ENCODE assay signal across 17 cellular contexts in the genomic region with DNA sequence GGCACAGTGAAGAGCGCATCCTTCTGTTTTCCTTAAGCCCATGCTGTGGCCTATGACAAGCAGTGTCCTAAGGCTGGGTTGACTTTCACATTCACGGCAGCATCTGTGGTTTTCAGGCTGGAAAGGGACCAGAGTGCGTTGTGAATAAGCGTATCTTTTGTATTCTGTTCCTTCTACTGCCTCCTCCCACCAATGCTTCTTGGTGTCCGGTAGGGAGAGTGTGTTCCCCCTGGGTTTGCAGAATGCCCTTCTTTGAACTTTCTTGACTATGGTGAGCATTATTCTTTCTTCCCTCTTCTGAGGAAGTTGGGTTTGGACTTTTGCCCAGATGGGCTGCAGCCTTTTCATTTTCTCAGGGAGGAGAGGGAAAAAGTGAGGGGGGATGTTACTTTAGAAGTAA.
DNase-seq lines count a peak whose midpoint lies in the region; TF ChIP-seq lines count a peak whose summit lies in the region.
"Had no signal": no experiment of that assay in that cellular context is flagged by ENCODE, and none has a peak within 500 bp of the region (broad histone marks: within the 10 kb centered on the region; RNA-seq: fewer than 3 reads in every experiment).

No MANE protein-coding gene starts in this region.

- no peaks in the 10 kb centered on the region for H3K9me3 ChIP-seq in mammary epithelial cell (replicated peaks; ENCODE audit: insufficient read depth, low read length)
- H3K9me3 ChIP-seq in iPS-20b (ENCODE audit: insufficient read depth, low read depth, low read length) = no peaks in the 10 kb centered on the region
- H3K9me3 ChIP-seq in thyroid gland = no peaks in the 10 kb centered on the region
- H3K9me3 ChIP-seq: upper lobe of left lung had no signal

- peak; percentile 21 for DNase-seq in mammary epithelial cell
- no peak for DNase-seq in MCF 10A (ENCODE audit: unreplicated experiment)
- DNase-seq in astrocyte of the cerebellum (ENCODE audit: low read depth) = peak; percentile 82
- DNase-seq in thyroid gland = peak; percentile 40 to 42
- DNase-seq in GOT3 (lab: John Stamatoyannopoulos, UW) = no peak
- DNase-seq in HEK293T (ENCODE audit: extremely low spot score) = no peak
- DNase-seq in NCI-H146 treated with DMSO at 0.1 percent for 48 hours (lab: John Stamatoyannopoulos, UW; ENCODE audit: unreplicated experiment) = no peak
- DNase-seq: 8988T; activated CD4-positive, alpha-beta T cell treated with anti-CD3 and anti-CD28 coated beads for 48 hours; H7; immature natural killer cell; NCI-H1436; small intestine; T-cell; upper lobe of left lung had no signal

- no peaks in the 10 kb centered on the region for H3K27me3 ChIP-seq in mammary epithelial cell (ENCODE audit: insufficient read depth, low read length)
- H3K27me3 ChIP-seq in iPS-20b (ENCODE audit: insufficient read depth, low read length) = no peaks in the 10 kb centered on the region
- no peaks in the 10 kb centered on the region for H3K27me3 ChIP-seq in thyroid gland
- H3K27me3 ChIP-seq: upper lobe of left lung had no signal

- H3K36me3 ChIP-seq in mammary epithelial cell (ENCODE audit: insufficient read depth, low read length) (no peaks in the 10 kb centered on the region), iPS-20b (ENCODE audit: insufficient read depth, low read depth, low read length) (no peaks in the 10 kb centered on the region), thyroid gland (no peaks in the 10 kb centered on the region)
- H3K36me3 ChIP-seq: upper lobe of left lung had no signal

- H4K20me1 ChIP-seq in mammary epithelial cell (ENCODE audit: insufficient read depth, low read length) = no peaks in the 10 kb centered on the region

- H3K79me2 ChIP-seq in mammary epithelial cell (ENCODE audit: insufficient read depth, low read length) = no peaks in the 10 kb centered on the region

- no peak overlapping the region for H3K4me3 ChIP-seq in mammary epithelial cell (replicated peaks in 1 of 3; ENCODE audit: insufficient read depth in 1 of 3, low read depth in 2 of 3, low read length in 3 of 3)
- H3K4me3 ChIP-seq in astrocyte of the cerebellum (ENCODE audit: low read depth, low read length) = no peak overlapping the region
- H3K4me3 ChIP-seq in iPS-20b (ENCODE audit: low read length) = no peak overlapping the region
- H3K4me3 ChIP-seq in thyroid gland (replicated peaks in 1 of 3) = no peak overlapping the region
- H3K4me3 ChIP-seq: upper lobe of left lung had no signal

- dilution Hi-C loops in mammary epithelial cell (cut with HindIII; ENCODE audit: low sequenced_read_pairs) = no loop called here

- no peaks in the 10 kb centered on the region for H3K36me3 Mint-ChIP-seq in MCF 10A (ENCODE audit: insufficient read depth, unreplicated experiment)
- H3K36me3 Mint-ChIP-seq: immature natural killer cell, T-cell had no signal

- peak overlapping the region; percentile 54 for H2AFZ ChIP-seq in mammary epithelial cell (ENCODE audit: low read depth, low read length)

- 4% methylated on average over 5 of the region's 5 CpGs for WGBS in mammary epithelial cell (ENCODE audit: low coverage, missing lambda C conversion rate)
- 21 to 28% methylated on average over 5 of the region's 5 CpGs for WGBS in thyroid gland, 2 donors

- H3K4me1 Mint-ChIP-seq in MCF 10A (ENCODE audit: insufficient read depth, unreplicated experiment) = no peaks in the 10 kb centered on the region
- H3K4me1 Mint-ChIP-seq: central memory CD8-positive, alpha-beta T cell; immature natural killer cell; T-cell had no signal

- no peak overlapping the region for H3K27ac Mint-ChIP-seq in MCF 10A (ENCODE audit: low read depth, unreplicated experiment)
- H3K27ac Mint-ChIP-seq: immature natural killer cell, T-cell had no signal

- H3K9ac ChIP-seq in mammary epithelial cell (ENCODE audit: insufficient read depth, low read length) (no peak overlapping the region), iPS-20b (ENCODE audit: low read depth, low read length) (0 out of 2 replicates have a peak overlapping the region, but pooled peaks have one; percentile 3)

- in situ Hi-C loops in mammary epithelial cell (cut with MboI; ENCODE audit: low sequenced_read_pairs in 2 of 2) = no loop called here
- in situ Hi-C loops in astrocyte of the cerebellum (cut with HindIII; ENCODE audit: low sequenced_read_pairs) = no loop called here

- no peak for TF ChIP-seq CTCF in mammary epithelial cell (conservative IDR thresholded peaks at IDR 0.05 in 1 of 2, IDR thresholded peaks at IDR 0.05 in 1 of 2; ENCODE audit: extremely low read depth in 1 of 2, insufficient read depth in 1 of 2, low read depth in 1 of 2, low read length in 2 of 2)
- no peak for TF ChIP-seq CTCF in MCF 10A (IDR thresholded peaks at IDR 0.05; ENCODE audit: unreplicated experiment)
- TF ChIP-seq CTCF in astrocyte of the cerebellum (IDR thresholded peaks at IDR 0.05; ENCODE audit: low read depth, low read length, missing control alignments) = peak; percentile 13
- TF ChIP-seq CTCF in thyroid gland (IDR thresholded peaks at IDR 0.05) = no peak

- H3K27me3 Mint-ChIP-seq in MCF 10A (ENCODE audit: insufficient read depth, unreplicated experiment) = peaks cover 55% of the 10 kb centered on the region

- H3K27ac ChIP-seq in mammary epithelial cell (ENCODE audit: insufficient read depth, low read depth, low read length) = no peak overlapping the region
- no peak overlapping the region for H3K27ac ChIP-seq in iPS-20b (ENCODE audit: low read length)
- peak overlapping the region; percentile 64 to 95 (median 89) for H3K27ac ChIP-seq in thyroid gland

- no peak overlapping the region for H3K4me3 Mint-ChIP-seq in MCF 10A (ENCODE audit: unreplicated experiment)
- H3K4me3 Mint-ChIP-seq: central memory CD8-positive, alpha-beta T cell; immature natural killer cell; T-cell had no signal

- BruUV-seq in mammary epithelial cell (replicated peaks; lab: Mats Ljungman, UMichigan) (no TSS peak), MCF 10A (replicated peaks; lab: Mats Ljungman, UMichigan) (no TSS peak)

- H3K4me2 ChIP-seq in mammary epithelial cell (ENCODE audit: insufficient read depth, low read depth, low read length) = peak overlapping the region; percentile 59

- POLR2A ChIA-PET in MCF 10A (lab: Yijun Ruan, JAX) (no interaction called here), HEK293T (lab: Yijun Ruan, JAX) (no interaction called here)

- peaks cover 18% of the 10 kb centered on the region for H3K4me1 ChIP-seq in mammary epithelial cell (ENCODE audit: insufficient read depth, low read length)
- H3K4me1 ChIP-seq in iPS-20b (ENCODE audit: insufficient read depth, low read length) = no peaks in the 10 kb centered on the region
- peaks cover 28 to 30% of the 10 kb centered on the region in 2 donors for H3K4me1 ChIP-seq in thyroid gland

- no peak for TF ChIP-seq POLR2A in thyroid gland (IDR thresholded peaks at IDR 0.05)

- intact Hi-C loops in mammary epithelial cell (cut with micrococcal nuclease) (no loop called here), MCF 10A (cut with micrococcal nuclease) (no loop called here), thyroid gland (cut with DNase I) (no loop called here)

- H3K9me3 Mint-ChIP-seq in MCF 10A (ENCODE audit: unreplicated experiment) = peaks cover 6% of the 10 kb centered on the region
- H3K9me3 Mint-ChIP-seq: central memory CD8-positive, alpha-beta T cell; T-cell had no signal

- CTCF ChIA-PET in mammary epithelial cell (lab: Charles Lee; ENCODE audit: low non-redundant PET) = no interaction called here
- CTCF ChIA-PET in MCF 10A (lab: Yijun Ruan, JAX) = no interaction called here
- CTCF ChIA-PET in HEK293T (lab: Yijun Ruan, JAX) = no interaction called here

TF ChIP-seq in HEK293T, 16 proteins besides CTCF, POLR2A, EP300 and RAD21:
- no peak for TF ChIP-seq ZNF384 (IDR thresholded peaks at IDR 0.05)
- TF ChIP-seq TARDBP (IDR thresholded peaks at IDR 0.05) = no peak
- no peak for TF ChIP-seq LEF1 (IDR thresholded peaks at IDR 0.05; ENCODE audit: borderline replicate concordance)
- no peak for TF ChIP-seq SP1 (IDR thresholded peaks at IDR 0.05)
- no peak for TF ChIP-seq FOXK2 (IDR thresholded peaks at IDR 0.05)
- TF ChIP-seq NFRKB (IDR thresholded peaks at IDR 0.05) = no peak
- TF ChIP-seq PKNOX1 (IDR thresholded peaks at IDR 0.05) = no peak
- TF ChIP-seq ARNT (IDR thresholded peaks at IDR 0.05) = no peak
- no peak for TF ChIP-seq ELF4 (IDR thresholded peaks at IDR 0.05)
- no peak for TF ChIP-seq SUZ12 (IDR thresholded peaks at IDR 0.05)
- TF ChIP-seq FOXA1 (IDR thresholded peaks at IDR 0.05) = no peak
- TF ChIP-seq HDGF (IDR thresholded peaks at IDR 0.05; ENCODE audit: borderline replicate concordance) = no peak
- no peak for TF ChIP-seq CTBP1 (IDR thresholded peaks at IDR 0.05; ENCODE audit: borderline replicate concordance)
- TF ChIP-seq FOXM1 (IDR thresholded peaks at IDR 0.05; ENCODE audit: borderline replicate concordance) = no peak
- no peak for TF ChIP-seq L3MBTL2 (conservative IDR thresholded peaks at IDR 0.05)
- TF ChIP-seq BHLHE40 (IDR thresholded peaks at IDR 0.05; ENCODE audit: borderline replicate concordance) = no peak

Comparison
In these comparisons a context has a peak if more than half of its experiments do, and no peak if none do; other contexts are left out.
1. DNase-seq: peak in mammary epithelial cell (single experiment), astrocyte of the cerebellum (single experiment) and thyroid gland (2 of 2); none in MCF 10A (single experiment), GOT3 (single experiment), HEK293T (single experiment) and NCI-H146 treated with DMSO at 0.1 percent for 48 hours (single experiment).
2. H3K27ac ChIP-seq: peak in thyroid gland (3 of 3); none in mammary epithelial cell (single experiment) and iPS-20b (single experiment).